In genomic region chr11:67364783-67365525, GRCh38 we compare ENCODE assay signal across 23 cellular contexts. TPM values are rescaled to one million over a fixed set of nuclear protein-coding genes. Genes with fewer than 3 reads are reported as not detected.
DNase-seq lines count a peak whose midpoint lies in the region; ATAC-seq, FAIRE-seq and TF ChIP-seq lines count a peak whose summit lies in the region.
"Had no signal": no experiment of that assay in that cellular context is flagged by ENCODE, and none has a peak within 500 bp of the region (broad histone marks: within the 10 kb centered on the region; RNA-seq: fewer than 3 reads in every experiment).

No MANE protein-coding gene starts in this region.

- WGBS in esophagus muscularis mucosa = 77% methylated on average over 16 of the region's 20 CpGs
- 74 to 87% methylated on average over 20 of the region's 20 CpGs for WGBS in sigmoid colon, 2 donors
- 87% methylated on average over 3 of the region's 20 CpGs for WGBS in HepG2 (ENCODE audit: low lambda C conversion rate)

- no peaks in the 10 kb centered on the region for H3K36me3 Mint-ChIP-seq in glutamatergic neuron (ENCODE audit: unreplicated experiment)
- H3K36me3 Mint-ChIP-seq: activated naive CD4-positive, alpha-beta T cell treated with anti-CD3 and anti-CD28 coated beads, Interleukin-2, amount 10 ng/mL, durations not matched to agents 7 days and 5 days had no signal

- H3K36me3 ChIP-seq in Karpas-422 (ENCODE audit: insufficient read depth, low read length) = 0 out of 2 replicates have a peak, but pooled peaks cover 8% of the 10 kb centered on the region
- H3K36me3 ChIP-seq in esophagus muscularis mucosa = peaks cover 0 to 16% (median 13%) of the 10 kb centered on the region in 4 donors
- H3K36me3 ChIP-seq in sigmoid colon = peaks cover 0 to 15% (median 0%) of the 10 kb centered on the region in 4 donors
- H3K36me3 ChIP-seq in MM.1S (replicated peaks; ENCODE audit: insufficient read depth, low read length) = no peaks in the 10 kb centered on the region
- H3K36me3 ChIP-seq in HepG2 (replicated peaks in 1 of 2; ENCODE audit: control insufficient read depth in 1 of 2, insufficient read depth in 2 of 2, low read length in 2 of 2) = no peaks in the 10 kb centered on the region
- H3K36me3 ChIP-seq: prostate gland had no signal

- no peak overlapping the region for H3K4me3 Mint-ChIP-seq in glutamatergic neuron (ENCODE audit: unreplicated experiment)
- H3K4me3 Mint-ChIP-seq: activated naive CD4-positive, alpha-beta T cell treated with anti-CD3 and anti-CD28 coated beads, Interleukin-2, amount 10 ng/mL, durations not matched to agents 7 days and 5 days had no signal

- POLR2A ChIA-PET in HepG2 (lab: Yijun Ruan, JAX) = no interaction called here

- H3K27me3 ChIP-seq in Karpas-422 (ENCODE audit: low read length) (no peaks in the 10 kb centered on the region), esophagus muscularis mucosa (no peaks in the 10 kb centered on the region), sigmoid colon (no peaks in the 10 kb centered on the region), MM.1S (replicated peaks; ENCODE audit: insufficient read depth, low read length) (no peaks in the 10 kb centered on the region), HepG2 (ENCODE audit: control insufficient read depth in 1 of 2, insufficient read depth in 2 of 2, low read length in 2 of 2) (no peaks in the 10 kb centered on the region)
- H3K27me3 ChIP-seq: SJSA1, tibial nerve had no signal

- DNase-seq in D721Med (ENCODE audit: insufficient read length, low spot score) (peak; percentile 7), Karpas-422 (no peak), esophagus muscularis mucosa (ENCODE audit: extremely low spot score) (no peak), sigmoid colon (no peak), glutamatergic neuron (no peak), MM.1S (no peak), HepG2 (ENCODE audit: low spot score) (no peak)
- DNase-seq: activated naive CD4-positive, alpha-beta T cell treated with anti-CD3 and anti-CD28 coated beads, Interleukin-2, amount 10 ng/mL, durations not matched to agents 7 days and 5 days; AML-193; DMS153; left ventricle myocardium superior; NCI-H2081; OCI-M1; small intestine; stimulated activated CD4-positive, alpha-beta T cell treated with anti-CD3 and anti-CD28 coated beads, Interleukin-4, amount 100 ng/mL, for 4 hours; stimulated activated CD8-positive, alpha-beta memory T cell treated with anti-CD3 and anti-CD28 coated beads, Interleukin-4, amount 100 ng/mL, for 48 hours had no signal

- TF ChIP-seq CTCF in D721Med (IDR thresholded peaks at IDR 0.05; ENCODE audit: insufficient read depth, missing control alignments) (no peak), esophagus muscularis mucosa (IDR thresholded peaks at IDR 0.05) (no peak), sigmoid colon (IDR thresholded peaks at IDR 0.05) (no peak), glutamatergic neuron (IDR thresholded peaks at IDR 0.05; ENCODE audit: partially characterized antibody, unreplicated experiment) (no peak), MM.1S (IDR thresholded peaks at IDR 0.05; ENCODE audit: low read length) (no peak), HepG2 (CRISPR knock-in tag; IDR thresholded peaks at IDR 0.05) (no peak)

- TF ChIP-seq POLR2A in esophagus muscularis mucosa (IDR thresholded peaks at IDR 0.05; ENCODE audit: low read depth) = no peak
- no peak for TF ChIP-seq POLR2A in sigmoid colon (IDR thresholded peaks at IDR 0.05)
- TF ChIP-seq POLR2A in HepG2 (IDR thresholded peaks at IDR 0.05; ENCODE audit: insufficient read depth in 1 of 2, low read depth in 2 of 2, low read length in 2 of 2) = no peak

- FAIRE-seq in D721Med (lab: Jason Lieb, UNC) (no peak), HepG2 (lab: Jason Lieb, UNC) (no peak)
- FAIRE-seq: endothelial cell of umbilical vein, frontal cortex, small intestine had no signal

- no peaks in the 10 kb centered on the region for H3K4me1 Mint-ChIP-seq in glutamatergic neuron (ENCODE audit: low read depth, unreplicated experiment)

- H3K79me2 ChIP-seq in Karpas-422 (ENCODE audit: low read length) = peaks cover 19% of the 10 kb centered on the region; the same call in 1 of the 2 replicates
- H3K79me2 ChIP-seq in MM.1S (ENCODE audit: low read length) = no peaks in the 10 kb centered on the region
- no peaks in the 10 kb centered on the region for H3K79me2 ChIP-seq in HepG2 (ENCODE audit: insufficient read depth, low read length)

- ATAC-seq in HG03521 (IDR thresholded peaks at IDR 0.05; ENCODE audit: unreplicated experiment) (no peak), HepG2 (no peak)
- ATAC-seq: activated CD4-positive, CD25-positive, alpha-beta regulatory T cell treated with anti-CD3 and anti-CD28 coated beads, Interleukin-2, amount 50 U/mL, for 24 hours; left ventricle myocardium superior had no signal

- intact Hi-C loops in esophagus muscularis mucosa (cut with DNase I) (no loop called here), sigmoid colon (cut with DNase I) (no loop called here), HepG2 (cut with micrococcal nuclease; ENCODE audit: unreplicated experiment) (no loop called here)

- H3K4me1 ChIP-seq in Karpas-422 (ENCODE audit: low read length) = peaks cover 81% of the 10 kb centered on the region
- peaks cover 33 to 58% (median 51%) of the 10 kb centered on the region in 4 donors for H3K4me1 ChIP-seq in esophagus muscularis mucosa
- peaks cover 0 to 52% (median 48%) of the 10 kb centered on the region in 4 donors for H3K4me1 ChIP-seq in sigmoid colon
- no peaks in the 10 kb centered on the region for H3K4me1 ChIP-seq in MM.1S (ENCODE audit: low read length)
- no peaks in the 10 kb centered on the region for H3K4me1 ChIP-seq in HepG2 (ENCODE audit: insufficient read depth, low read length)
- H3K4me1 ChIP-seq: SJSA1 had no signal

- 0 out of 2 replicates have a peak overlapping the region, but pooled peaks have one; percentile 25 for H3K9ac ChIP-seq in Karpas-422 (ENCODE audit: low read length)
- no peak overlapping the region for H3K9ac ChIP-seq in MM.1S (ENCODE audit: low read length)
- no peak overlapping the region for H3K9ac ChIP-seq in HepG2 (ENCODE audit: insufficient read depth, low read depth, low read length)

- H3K9me3 ChIP-seq in Karpas-422 (ENCODE audit: low read length) (no peaks in the 10 kb centered on the region), esophagus muscularis mucosa (no peaks in the 10 kb centered on the region), sigmoid colon (no peaks in the 10 kb centered on the region), MM.1S (replicated peaks; ENCODE audit: insufficient read depth, low read length) (no peaks in the 10 kb centered on the region), HepG2 (ENCODE audit: low read length) (no peaks in the 10 kb centered on the region)
- H3K9me3 ChIP-seq: prostate gland, SJSA1, tibial nerve had no signal

- H2AFZ ChIP-seq in Karpas-422 (ENCODE audit: low read length) (no peak overlapping the region), MM.1S (ENCODE audit: low read length) (no peak overlapping the region), HepG2 (ENCODE audit: low read length) (no peak overlapping the region)

- no peaks in the 10 kb centered on the region for H3F3A ChIP-seq in MM.1S (ENCODE audit: insufficient read depth, low read length)

- H3K27ac Mint-ChIP-seq in glutamatergic neuron (ENCODE audit: unreplicated experiment) = no peak overlapping the region
- H3K27ac Mint-ChIP-seq: activated naive CD4-positive, alpha-beta T cell treated with anti-CD3 and anti-CD28 coated beads, Interleukin-2, amount 10 ng/mL, durations not matched to agents 7 days and 5 days had no signal

- H3K9me2 ChIP-seq in Karpas-422 (replicated peaks; ENCODE audit: insufficient read depth, low read length) (no peaks in the 10 kb centered on the region), MM.1S (replicated peaks; ENCODE audit: insufficient read depth, low read length) (no peaks in the 10 kb centered on the region)

- CTCF ChIA-PET in HepG2 (lab: Yijun Ruan, JAX; ENCODE audit: low intra/inter-chr PET ratio, low total read pairs) = no interaction called here

- H3K27ac ChIP-seq in Karpas-422 (ENCODE audit: low read length) (peak overlapping the region; percentile 67), esophagus muscularis mucosa (replicated peaks in 1 of 4) (peak overlapping the region; percentile 83 to 99 (median 98)), sigmoid colon (peak overlapping the region in 3 of 4 donors; percentile 81 to 100 (median 92)), MM.1S (ENCODE audit: low read length) (no peak overlapping the region), HepG2 (ENCODE audit: extremely low read length, insufficient read depth, low read length) (no peak overlapping the region)
- H3K27ac ChIP-seq: prostate gland, SJSA1 had no signal

- TF ChIP-seq RAD21 in HepG2 (CRISPR knock-in tag; IDR thresholded peaks at IDR 0.05) = no peak

- H3K4me2 ChIP-seq in Karpas-422 (ENCODE audit: low read depth, low read length, poor library complexity, severe bottlenecking) (no peak overlapping the region), MM.1S (ENCODE audit: low read depth, low read length) (no peak overlapping the region), HepG2 (ENCODE audit: low read depth, low read length) (no peak overlapping the region)

- peaks cover 10% of the 10 kb centered on the region for H3K27me3 Mint-ChIP-seq in glutamatergic neuron (ENCODE audit: unreplicated experiment)

- peaks cover 5% of the 10 kb centered on the region for H3K9me3 Mint-ChIP-seq in glutamatergic neuron (ENCODE audit: unreplicated experiment)
- H3K9me3 Mint-ChIP-seq: activated naive CD4-positive, alpha-beta T cell treated with anti-CD3 and anti-CD28 coated beads, Interleukin-2, amount 10 ng/mL, durations not matched to agents 7 days and 5 days had no signal

- TF ChIP-seq EP300 in esophagus muscularis mucosa (IDR thresholded peaks at IDR 0.05) = no peak
- no peak for TF ChIP-seq EP300 in sigmoid colon (IDR thresholded peaks at IDR 0.05)
- no peak for TF ChIP-seq EP300 in HepG2 (IDR thresholded peaks at IDR 0.05; ENCODE audit: low read depth in 2 of 2, low read length in 2 of 2)
- TF ChIP-seq EP300 in HepG2 (CRISPR knock-in tag; IDR thresholded peaks at IDR 0.05; ENCODE audit: borderline replicate concordance) = no peak

- H4K20me1 ChIP-seq in Karpas-422 (ENCODE audit: insufficient read depth, low read depth, low read length) (peaks cover 9% of the 10 kb centered on the region), MM.1S (ENCODE audit: insufficient read depth, low read length) (no peaks in the 10 kb centered on the region), HepG2 (ENCODE audit: insufficient read depth, low read length) (no peaks in the 10 kb centered on the region)

- H3K4me3 ChIP-seq in Karpas-422 (ENCODE audit: low read length) (no peak overlapping the region), esophagus muscularis mucosa (no peak overlapping the region), sigmoid colon (no peak overlapping the region), MM.1S (ENCODE audit: low read length) (no peak overlapping the region), HepG2 (replicated peaks in 1 of 3; ENCODE audit: insufficient read depth in 1 of 3, low read depth in 2 of 3, low read length in 3 of 3) (no peak overlapping the region)
- H3K4me3 ChIP-seq: prostate gland, SJSA1, tibial nerve had no signal

- in situ Hi-C loops in HepG2 (cut with HindIII; ENCODE audit: extremely low pct_ligation_motif_present, low pct_unique_long_range_greater_than_20kb) = no loop called here

- no TSS peak for BruUV-seq in HepG2 (replicated peaks; lab: Mats Ljungman, UMichigan)

RNA-seq across cellular contexts. Expression of gene CLCF1, which starts 8.4 kb away (rescaled TPM):
- total RNA-seq in Karpas-422 (2014; rRNA removed; shearing (Covaris generic); ENCODE audit: low replicate concordance) = 6.4 and 13.9 TPM in 2 replicates
- 10 to 100 TPM in 3 of 4 donors, 1 to 10 TPM in 1; 8.3 to 28.3 (median 11.8) TPM for total RNA-seq in esophagus muscularis mucosa
- 10 to 100 TPM in 1 of 4 donors, 1 to 10 TPM in 3; 2.9 to 49.8 (median 6.6) TPM for total RNA-seq in sigmoid colon
- polyA plus RNA-seq in sigmoid colon = 1 to 10 TPM in 2 of 3 donors, under 1 TPM in 1; 0.92 to 6.5 (median 2.4) TPM
- not detected for total RNA-seq in glutamatergic neuron (ENCODE audit: unreplicated experiment)
- total RNA-seq in HepG2 (2016; rRNA removed; fragmentation: Illumina TruSeq; extraction: Trizol) = 0.48 and 0.49 TPM in 2 replicates
- 0.26 and 0.40 TPM in 2 replicates for total RNA-seq in HepG2 (2016; cell fraction: cytosol; rRNA removed; fragmentation: Illumina TruSeq; extraction: Trizol; ENCODE audit: low read depth)
- total RNA-seq in HepG2 (2016; cell fraction: insoluble cytoplasmic fraction; rRNA removed; fragmentation: Illumina TruSeq; extraction: Trizol) = 0.48 and 0.54 TPM in 2 replicates
- total RNA-seq in HepG2 (2016; cell fraction: membrane; rRNA removed; fragmentation: Illumina TruSeq; extraction: Trizol) = 0.83 and 1.2 TPM in 2 replicates
- total RNA-seq in HepG2 (2016; cell fraction: nucleus; rRNA removed; fragmentation: Illumina TruSeq; extraction: Trizol) = 0.50 and 0.53 TPM in 2 replicates
- 0.78 and 0.80 TPM in 2 replicates for polyA plus RNA-seq in HepG2 (2011; rRNA removed)
- 0.76 and 1.3 TPM in 2 replicates for polyA plus RNA-seq in HepG2 (2011; cell fraction: cytosol; rRNA removed)
- 2.5 and 3.0 TPM in 2 replicates for polyA plus RNA-seq in HepG2 (2011; cell fraction: nucleus; rRNA removed)
- polyA plus RNA-seq in HepG2 (2012) = 0.16 and 0.44 TPM in 2 replicates
- polyA plus RNA-seq in HepG2 (2016; cell fraction: cytosol; fragmentation: Illumina TruSeq; extraction: Trizol; ENCODE audit: low read depth) = 0.32 and 0.45 TPM in 2 replicates
- polyA plus RNA-seq in HepG2 (2016; cell fraction: insoluble cytoplasmic fraction; fragmentation: Illumina TruSeq; extraction: Trizol; ENCODE audit: low read depth) = 0.64 and 0.76 TPM in 2 replicates
- 0.64 and 0.71 TPM in 2 replicates for polyA plus RNA-seq in HepG2 (2016; cell fraction: membrane; fragmentation: Illumina TruSeq; extraction: Trizol; ENCODE audit: low read depth)
- 2.1 and 3.2 TPM in 2 replicates for polyA plus RNA-seq in HepG2 (2016; cell fraction: nucleus; fragmentation: Illumina TruSeq; extraction: Trizol; ENCODE audit: insufficient read depth, low read depth)
- polyA minus RNA-seq in HepG2 (2011; rRNA and poly(A)+ RNA removed; ENCODE audit: low replicate concordance) = 1.7 and 8.5 TPM in 2 replicates
- 0.79 TPM in 1 of 2 replicates, not detected in the other for polyA minus RNA-seq in HepG2 (2011; cell fraction: cytosol; rRNA and poly(A)+ RNA removed)
- 0.25 and 0.26 TPM in 2 replicates for polyA minus RNA-seq in HepG2 (2011; cell fraction: nucleus; rRNA and poly(A)+ RNA removed)

RNA-seq across cellular contexts. Expression of gene POLD4, which starts 11.6 kb away (rescaled TPM):
- 362 and 684 TPM in 2 replicates for total RNA-seq in Karpas-422 (2014; rRNA removed; shearing (Covaris generic); ENCODE audit: low replicate concordance)
- total RNA-seq in esophagus muscularis mucosa = 100 to 1,000 TPM in 1 of 4 donors, 10 to 100 TPM in 3; 77.2 to 106 (median 83.1) TPM
- 10 to 100 TPM; 48.5 to 78.9 (median 67.0) TPM for total RNA-seq in sigmoid colon
- 100 to 1,000 TPM; 381 to 748 (median 498) TPM for polyA plus RNA-seq in sigmoid colon
- 15.4 TPM for total RNA-seq in glutamatergic neuron (ENCODE audit: unreplicated experiment)
- 10.5 and 10.9 TPM in 2 replicates for total RNA-seq in HepG2 (2016; rRNA removed; fragmentation: Illumina TruSeq; extraction: Trizol)
- total RNA-seq in HepG2 (2016; cell fraction: cytosol; rRNA removed; fragmentation: Illumina TruSeq; extraction: Trizol; ENCODE audit: low read depth) = 5.2 and 7.4 TPM in 2 replicates
- total RNA-seq in HepG2 (2016; cell fraction: insoluble cytoplasmic fraction; rRNA removed; fragmentation: Illumina TruSeq; extraction: Trizol) = 9.4 and 11.7 TPM in 2 replicates
- 9.2 and 9.7 TPM in 2 replicates for total RNA-seq in HepG2 (2016; cell fraction: membrane; rRNA removed; fragmentation: Illumina TruSeq; extraction: Trizol)
- total RNA-seq in HepG2 (2016; cell fraction: nucleus; rRNA removed; fragmentation: Illumina TruSeq; extraction: Trizol) = 4.2 and 8.2 TPM in 2 replicates
- polyA plus RNA-seq in HepG2 (2011; rRNA removed) = 27.4 and 35.1 TPM in 2 replicates
- polyA plus RNA-seq in HepG2 (2011; cell fraction: cytosol; rRNA removed) = 32.2 and 49.3 TPM in 2 replicates
- polyA plus RNA-seq in HepG2 (2011; cell fraction: nucleus; rRNA removed) = 59.7 and 63.0 TPM in 2 replicates
- polyA plus RNA-seq in HepG2 (2012) = 16.6 and 24.1 TPM in 2 replicates
- 5.8 and 8.7 TPM in 2 replicates for polyA plus RNA-seq in HepG2 (2016; cell fraction: cytosol; fragmentation: Illumina TruSeq; extraction: Trizol; ENCODE audit: low read depth)
- polyA plus RNA-seq in HepG2 (2016; cell fraction: insoluble cytoplasmic fraction; fragmentation: Illumina TruSeq; extraction: Trizol; ENCODE audit: low read depth) = 10.2 and 12.5 TPM in 2 replicates
- 7.5 and 7.8 TPM in 2 replicates for polyA plus RNA-seq in HepG2 (2016; cell fraction: membrane; fragmentation: Illumina TruSeq; extraction: Trizol; ENCODE audit: low read depth)
- polyA plus RNA-seq in HepG2 (2016; cell fraction: nucleus; fragmentation: Illumina TruSeq; extraction: Trizol; ENCODE audit: insufficient read depth, low read depth) = 12.5 and 16.3 TPM in 2 replicates
- 10.3 and 10.4 TPM in 2 replicates for polyA minus RNA-seq in HepG2 (2011; rRNA and poly(A)+ RNA removed; ENCODE audit: low replicate concordance)
- polyA minus RNA-seq in HepG2 (2011; cell fraction: cytosol; rRNA and poly(A)+ RNA removed) = 10.2 and 11.6 TPM in 2 replicates
- 7.2 and 9.7 TPM in 2 replicates for polyA minus RNA-seq in HepG2 (2011; cell fraction: nucleus; rRNA and poly(A)+ RNA removed)

RNA-seq across cellular contexts. Expression of gene RAD9A, which starts 26.8 kb away (rescaled TPM):
- total RNA-seq in Karpas-422 (2014; rRNA removed; shearing (Covaris generic); ENCODE audit: low replicate concordance) = 14.8 and 19.2 TPM in 2 replicates
- total RNA-seq in esophagus muscularis mucosa = 10 to 100 TPM; 10.7 to 16.7 (median 12.7) TPM
- 10 to 100 TPM; 11.4 to 18.1 (median 16.5) TPM for total RNA-seq in sigmoid colon
- 10 to 100 TPM in 1 of 3 donors, 1 to 10 TPM in 2; 6.5 to 33.9 (median 6.6) TPM for polyA plus RNA-seq in sigmoid colon
- total RNA-seq in glutamatergic neuron (ENCODE audit: unreplicated experiment) = 12.1 TPM
- total RNA-seq in HepG2 (2016; rRNA removed; fragmentation: Illumina TruSeq; extraction: Trizol) = 6.1 and 10.1 TPM in 2 replicates
- 4.1 and 5.9 TPM in 2 replicates for total RNA-seq in HepG2 (2016; cell fraction: cytosol; rRNA removed; fragmentation: Illumina TruSeq; extraction: Trizol; ENCODE audit: low read depth)
- total RNA-seq in HepG2 (2016; cell fraction: insoluble cytoplasmic fraction; rRNA removed; fragmentation: Illumina TruSeq; extraction: Trizol) = 5.8 and 13.4 TPM in 2 replicates
- total RNA-seq in HepG2 (2016; cell fraction: membrane; rRNA removed; fragmentation: Illumina TruSeq; extraction: Trizol) = 4.4 and 5.5 TPM in 2 replicates
- 14.1 and 16.4 TPM in 2 replicates for total RNA-seq in HepG2 (2016; cell fraction: nucleus; rRNA removed; fragmentation: Illumina TruSeq; extraction: Trizol)
- 14.7 and 15.7 TPM in 2 replicates for polyA plus RNA-seq in HepG2 (2011; rRNA removed)
- 4.4 and 7.5 TPM in 2 replicates for polyA plus RNA-seq in HepG2 (2011; cell fraction: cytosol; rRNA removed)
- 60.6 and 87.4 TPM in 2 replicates for polyA plus RNA-seq in HepG2 (2011; cell fraction: nucleus; rRNA removed)
- polyA plus RNA-seq in HepG2 (2012) = 6.9 and 9.5 TPM in 2 replicates
- polyA plus RNA-seq in HepG2 (2016; cell fraction: cytosol; fragmentation: Illumina TruSeq; extraction: Trizol; ENCODE audit: low read depth) = 3.7 and 4.6 TPM in 2 replicates
- polyA plus RNA-seq in HepG2 (2016; cell fraction: insoluble cytoplasmic fraction; fragmentation: Illumina TruSeq; extraction: Trizol; ENCODE audit: low read depth) = 6.4 and 7.5 TPM in 2 replicates
- 4.8 and 5.8 TPM in 2 replicates for polyA plus RNA-seq in HepG2 (2016; cell fraction: membrane; fragmentation: Illumina TruSeq; extraction: Trizol; ENCODE audit: low read depth)
- 61.7 and 63.7 TPM in 2 replicates for polyA plus RNA-seq in HepG2 (2016; cell fraction: nucleus; fragmentation: Illumina TruSeq; extraction: Trizol; ENCODE audit: insufficient read depth, low read depth)
- 6.7 and 12.7 TPM in 2 replicates for polyA minus RNA-seq in HepG2 (2011; rRNA and poly(A)+ RNA removed; ENCODE audit: low replicate concordance)
- polyA minus RNA-seq in HepG2 (2011; cell fraction: cytosol; rRNA and poly(A)+ RNA removed) = 1.9 and 4.6 TPM in 2 replicates
- 11.1 TPM in 2 replicates for polyA minus RNA-seq in HepG2 (2011; cell fraction: nucleus; rRNA and poly(A)+ RNA removed)

RNA-seq across cellular contexts. Expression of gene PPP1CA, which starts 36.7 kb away (rescaled TPM):
- 218 and 332 TPM in 2 replicates for total RNA-seq in Karpas-422 (2014; rRNA removed; shearing (Covaris generic); ENCODE audit: low replicate concordance)
- 10 to 100 TPM; 56.9 to 87.3 (median 78.7) TPM for total RNA-seq in esophagus muscularis mucosa
- total RNA-seq in sigmoid colon = 10 to 100 TPM; 59.5 to 87.0 (median 80.0) TPM
- 100 to 1,000 TPM; 228 to 357 (median 235) TPM for polyA plus RNA-seq in sigmoid colon
- total RNA-seq in glutamatergic neuron (ENCODE audit: unreplicated experiment) = 163 TPM
- total RNA-seq in HepG2 (2016; rRNA removed; fragmentation: Illumina TruSeq; extraction: Trizol) = 170 and 188 TPM in 2 replicates
- 49.0 and 62.5 TPM in 2 replicates for total RNA-seq in HepG2 (2016; cell fraction: cytosol; rRNA removed; fragmentation: Illumina TruSeq; extraction: Trizol; ENCODE audit: low read depth)
- total RNA-seq in HepG2 (2016; cell fraction: insoluble cytoplasmic fraction; rRNA removed; fragmentation: Illumina TruSeq; extraction: Trizol) = 171 and 181 TPM in 2 replicates
- total RNA-seq in HepG2 (2016; cell fraction: membrane; rRNA removed; fragmentation: Illumina TruSeq; extraction: Trizol) = 78.0 and 95.5 TPM in 2 replicates
- total RNA-seq in HepG2 (2016; cell fraction: nucleus; rRNA removed; fragmentation: Illumina TruSeq; extraction: Trizol) = 66.5 and 72.2 TPM in 2 replicates
- 149 and 173 TPM in 2 replicates for polyA plus RNA-seq in HepG2 (2011; rRNA removed)
- polyA plus RNA-seq in HepG2 (2011; cell fraction: cytosol; rRNA removed) = 212 and 274 TPM in 2 replicates
- 137 and 147 TPM in 2 replicates for polyA plus RNA-seq in HepG2 (2011; cell fraction: nucleus; rRNA removed)
- 91.5 and 93.8 TPM in 2 replicates for polyA plus RNA-seq in HepG2 (2012)
- polyA plus RNA-seq in HepG2 (2016; cell fraction: cytosol; fragmentation: Illumina TruSeq; extraction: Trizol; ENCODE audit: low read depth) = 58.1 and 67.4 TPM in 2 replicates
- 192 and 207 TPM in 2 replicates for polyA plus RNA-seq in HepG2 (2016; cell fraction: insoluble cytoplasmic fraction; fragmentation: Illumina TruSeq; extraction: Trizol; ENCODE audit: low read depth)
- polyA plus RNA-seq in HepG2 (2016; cell fraction: membrane; fragmentation: Illumina TruSeq; extraction: Trizol; ENCODE audit: low read depth) = 72.5 and 83.6 TPM in 2 replicates
- polyA plus RNA-seq in HepG2 (2016; cell fraction: nucleus; fragmentation: Illumina TruSeq; extraction: Trizol; ENCODE audit: insufficient read depth, low read depth) = 110 and 123 TPM in 2 replicates
- polyA minus RNA-seq in HepG2 (2011; rRNA and poly(A)+ RNA removed; ENCODE audit: low replicate concordance) = 209 and 295 TPM in 2 replicates
- polyA minus RNA-seq in HepG2 (2011; cell fraction: cytosol; rRNA and poly(A)+ RNA removed) = 83.6 and 84.9 TPM in 2 replicates
- 31.7 and 34.7 TPM in 2 replicates for polyA minus RNA-seq in HepG2 (2011; cell fraction: nucleus; rRNA and poly(A)+ RNA removed)

RNA-seq across cellular contexts. Expression of gene TBC1D10C, which starts 38.9 kb away (rescaled TPM):
- total RNA-seq in Karpas-422 (2014; rRNA removed; shearing (Covaris generic); ENCODE audit: low replicate concordance) = 52.4 and 122 TPM in 2 replicates
- 1 to 10 TPM in 3 of 4 donors, under 1 TPM in 1; 0.57 to 2.8 (median 1.2) TPM for total RNA-seq in esophagus muscularis mucosa
- total RNA-seq in sigmoid colon = 1 to 10 TPM in 2 of 4 donors, under 1 TPM in 1, not detected in 1; 0.71 to 2.5 (median 1.2) TPM
- 10 to 100 TPM in 1 of 3 donors, 1 to 10 TPM in 2; 1.6 to 48.2 (median 1.8) TPM for polyA plus RNA-seq in sigmoid colon
- total RNA-seq in glutamatergic neuron (ENCODE audit: unreplicated experiment) = not detected
- total RNA-seq in HepG2 (2016; rRNA removed; fragmentation: Illumina TruSeq; extraction: Trizol) = 0.81 and 1.0 TPM in 2 replicates
- total RNA-seq in HepG2 (2016; cell fraction: cytosol; rRNA removed; fragmentation: Illumina TruSeq; extraction: Trizol; ENCODE audit: low read depth) = 0.44 and 0.81 TPM in 2 replicates
- total RNA-seq in HepG2 (2016; cell fraction: insoluble cytoplasmic fraction; rRNA removed; fragmentation: Illumina TruSeq; extraction: Trizol) = 0.92 and 1.1 TPM in 2 replicates
- total RNA-seq in HepG2 (2016; cell fraction: membrane; rRNA removed; fragmentation: Illumina TruSeq; extraction: Trizol) = 0.45 and 0.59 TPM in 2 replicates
- total RNA-seq in HepG2 (2016; cell fraction: nucleus; rRNA removed; fragmentation: Illumina TruSeq; extraction: Trizol) = 0.50 and 0.84 TPM in 2 replicates
- 1.8 and 2.8 TPM in 2 replicates for polyA plus RNA-seq in HepG2 (2011; rRNA removed)
- 1.3 and 2.7 TPM in 2 replicates for polyA plus RNA-seq in HepG2 (2011; cell fraction: cytosol; rRNA removed)
- polyA plus RNA-seq in HepG2 (2011; cell fraction: nucleus; rRNA removed) = 26.5 and 39.6 TPM in 2 replicates
- 0.97 and 2.1 TPM in 2 replicates for polyA plus RNA-seq in HepG2 (2012)
- polyA plus RNA-seq in HepG2 (2016; cell fraction: cytosol; fragmentation: Illumina TruSeq; extraction: Trizol; ENCODE audit: low read depth) = 0.19 and 0.28 TPM in 2 replicates
- 0.60 and 1.1 TPM in 2 replicates for polyA plus RNA-seq in HepG2 (2016; cell fraction: insoluble cytoplasmic fraction; fragmentation: Illumina TruSeq; extraction: Trizol; ENCODE audit: low read depth)
- 0.57 and 0.73 TPM in 2 replicates for polyA plus RNA-seq in HepG2 (2016; cell fraction: membrane; fragmentation: Illumina TruSeq; extraction: Trizol; ENCODE audit: low read depth)
- polyA plus RNA-seq in HepG2 (2016; cell fraction: nucleus; fragmentation: Illumina TruSeq; extraction: Trizol; ENCODE audit: insufficient read depth, low read depth) = 2.9 and 3.4 TPM in 2 replicates
- 2.2 TPM in 1 of 2 replicates, not detected in the other for polyA minus RNA-seq in HepG2 (2011; rRNA and poly(A)+ RNA removed; ENCODE audit: low replicate concordance)
- polyA minus RNA-seq in HepG2 (2011; cell fraction: cytosol; rRNA and poly(A)+ RNA removed) = 0.59 and 0.88 TPM in 2 replicates
- polyA minus RNA-seq in HepG2 (2011; cell fraction: nucleus; rRNA and poly(A)+ RNA removed) = 2.3 and 3.4 TPM in 2 replicates
- total RNA-seq: endothelial cell of umbilical vein, frontal cortex, SJSA1 had no signal
- polyA plus RNA-seq: endothelial cell of umbilical vein had no signal

Comparison
In these comparisons a context has a peak if more than half of its experiments do, and no peak if none do; other contexts are left out.
1. H3K27ac ChIP-seq: peak in Karpas-422 (single experiment), esophagus muscularis mucosa (4 of 4) and sigmoid colon (3 of 4); none in MM.1S (single experiment) and HepG2 (single experiment).